ENCODE assay signal across 17 cellular contexts in genomic region chr13:65605386-65605785, GRCh38.
DNase-seq lines count a peak whose midpoint lies in the region; ATAC-seq and TF ChIP-seq lines count a peak whose summit lies in the region.
"Had no signal": no experiment of that assay in that cellular context is flagged by ENCODE, and none has a peak within 500 bp of the region (broad histone marks: within the 10 kb centered on the region; RNA-seq: fewer than 3 reads in every experiment).

No MANE protein-coding gene starts in this region.

- no peaks in the 10 kb centered on the region for H3K27me3 Mint-ChIP-seq in osteocyte (ENCODE audit: unreplicated experiment)

- no peak overlapping the region for H3K23ac ChIP-seq in IMR-90 (ENCODE audit: low read depth, low read length)

- no peak overlapping the region for H3K4ac ChIP-seq in IMR-90 (ENCODE audit: low read depth, low read length)

- H4K20me1 ChIP-seq in IMR-90 (ENCODE audit: insufficient read depth, low read length) = no peaks in the 10 kb centered on the region

- dilution Hi-C loops in IMR-90 (cut with HindIII; ENCODE audit: low sequenced_read_pairs, unreplicated experiment) = no loop called here

- H3K56ac ChIP-seq in IMR-90 (ENCODE audit: extremely low read depth, insufficient read depth, low read length) = no peak overlapping the region

- H3K4me1 Mint-ChIP-seq in osteocyte (ENCODE audit: unreplicated experiment) = peaks cover 5% of the 10 kb centered on the region

- no peak overlapping the region for H4K5ac ChIP-seq in IMR-90 (ENCODE audit: low read depth, low read length)

- H3K4me3 Mint-ChIP-seq in osteocyte (ENCODE audit: unreplicated experiment) = no peak overlapping the region

- no peak overlapping the region for H3K18ac ChIP-seq in IMR-90 (ENCODE audit: low read depth, low read length)

- H3K9ac ChIP-seq in IMR-90 (ENCODE audit: low read depth, low read length) (no peak overlapping the region), adipocyte (ENCODE audit: low read length) (no peak overlapping the region), colonic mucosa (ENCODE audit: low read depth in 2 of 2, low read length in 2 of 2) (no peak overlapping the region)

- H2BK5ac ChIP-seq in IMR-90 (ENCODE audit: low read depth, low read length, poor library complexity, severe bottlenecking) = no peak overlapping the region

- H3K27me3 ChIP-seq in IMR-90 (ENCODE audit: control insufficient read depth, insufficient read depth, low read length) (no peaks in the 10 kb centered on the region), adipocyte (replicated peaks; ENCODE audit: control insufficient read depth, insufficient read depth, low read length) (no peaks in the 10 kb centered on the region), colonic mucosa (no peaks in the 10 kb centered on the region)
- H3K27me3 ChIP-seq: SJCRH30 had no signal

- in situ Hi-C loops in IMR-90 (cut with MboI; ENCODE audit: low sequenced_read_pairs) = no loop called here

- no peak overlapping the region for H3K14ac ChIP-seq in IMR-90 (replicated peaks; ENCODE audit: low read depth, low read length)

- H3K36me3 ChIP-seq in IMR-90 (ENCODE audit: control insufficient read depth, insufficient read depth, low read length) = no peaks in the 10 kb centered on the region
- no peaks in the 10 kb centered on the region for H3K36me3 ChIP-seq in adipocyte (ENCODE audit: control insufficient read depth, insufficient read depth, low read length, severe bottlenecking)
- no peaks in the 10 kb centered on the region for H3K36me3 ChIP-seq in colonic mucosa
- H3K36me3 ChIP-seq: SJCRH30 had no signal

- no peak overlapping the region for H2BK15ac ChIP-seq in IMR-90 (ENCODE audit: low read depth, low read length)

- H2BK120ac ChIP-seq in IMR-90 (ENCODE audit: low read depth, low read length) = no peak overlapping the region

- H3K79me1 ChIP-seq in IMR-90 (ENCODE audit: low read depth in 1 of 2, low read length in 2 of 2) = no peaks in the 10 kb centered on the region

- ATAC-seq in IMR-90 (ENCODE audit: low read depth) = no peak
- ATAC-seq: HepG2 had no signal

- TF ChIP-seq POLR2A in IMR-90 (IDR thresholded peaks at IDR 0.05; ENCODE audit: low read depth, low read length) = no peak

- H3K4me3 ChIP-seq in IMR-90 (ENCODE audit: insufficient read depth, low read depth, low read length) (no peak overlapping the region), adipocyte (ENCODE audit: low read length) (peak overlapping the region; percentile 16), fibroblast of pulmonary artery (replicated peaks; ENCODE audit: low read depth, low read length) (no peak overlapping the region), colonic mucosa (no peak overlapping the region)
- H3K4me3 ChIP-seq: PC-9, SJCRH30 had no signal

- no peaks in the 10 kb centered on the region for H3K9me3 Mint-ChIP-seq in osteocyte (ENCODE audit: unreplicated experiment)

- H3K4me1 ChIP-seq in IMR-90 (ENCODE audit: control insufficient read depth, insufficient read depth, low read length) (no peaks in the 10 kb centered on the region), adipocyte (ENCODE audit: control insufficient read depth, insufficient read depth, low read length) (peaks cover 24% of the 10 kb centered on the region), colonic mucosa (no peaks in the 10 kb centered on the region)
- H3K4me1 ChIP-seq: SJCRH30 had no signal

- H3K27ac ChIP-seq in IMR-90 (ENCODE audit: insufficient read depth, low read length) = no peak overlapping the region
- no peak overlapping the region for H3K27ac ChIP-seq in colonic mucosa
- H3K27ac ChIP-seq: C4-2B, PC-9, SJCRH30 had no signal

- TF ChIP-seq CTCF in IMR-90 (conservative IDR thresholded peaks at IDR 0.05; ENCODE audit: low read depth, low read length) (no peak), fibroblast of pulmonary artery (IDR thresholded peaks at IDR 0.05; ENCODE audit: low read length, missing control alignments) (no peak), osteocyte (IDR thresholded peaks at IDR 0.05) (no peak), colonic mucosa (IDR thresholded peaks at IDR 0.05) (no peak)

- H3K27ac Mint-ChIP-seq in osteocyte (ENCODE audit: unreplicated experiment) = peak overlapping the region; percentile 20

- H3K9me3 ChIP-seq in IMR-90 (ENCODE audit: control insufficient read depth, insufficient read depth, low read length) = no peaks in the 10 kb centered on the region
- no peaks in the 10 kb centered on the region for H3K9me3 ChIP-seq in adipocyte (ENCODE audit: control insufficient read depth, low read length)
- no peaks in the 10 kb centered on the region for H3K9me3 ChIP-seq in colonic mucosa
- H3K9me3 ChIP-seq: SJCRH30 had no signal

- H3K9me1 ChIP-seq in IMR-90 (ENCODE audit: insufficient read depth, low read length) = no peaks in the 10 kb centered on the region

- no peak overlapping the region for H2AK9ac ChIP-seq in IMR-90 (replicated peaks; ENCODE audit: low read depth, low read length, poor library complexity)

- POLR2A ChIA-PET in IMR-90 (lab: Charles Lee; ENCODE audit: unreplicated experiment) = no interaction called here

- H2BK20ac ChIP-seq in IMR-90 (ENCODE audit: low read depth, low read length) = no peak overlapping the region

- TF ChIP-seq RAD21 in IMR-90 (IDR thresholded peaks at IDR 0.05; ENCODE audit: low read length) = no peak

- H4K91ac ChIP-seq in IMR-90 (ENCODE audit: insufficient read depth, low read depth, low read length) = no peak overlapping the region

- H4K8ac ChIP-seq in IMR-90 (ENCODE audit: low read depth in 2 of 2, low read length in 2 of 2) = no peak overlapping the region

- H3K36me3 Mint-ChIP-seq in osteocyte (ENCODE audit: unreplicated experiment) = peaks cover 2% of the 10 kb centered on the region

- no peak overlapping the region for H3K4me2 ChIP-seq in IMR-90 (ENCODE audit: low read depth, low read length)
- H3K4me2 ChIP-seq: PC-9 had no signal

- BruUV-seq in IMR-90 (replicated peaks; lab: Mats Ljungman, UMichigan) = no TSS peak

- no peak overlapping the region for H2AK5ac ChIP-seq in IMR-90 (ENCODE audit: low read depth, low read length)

- DNase-seq in IMR-90 (peak; percentile 3), adipocyte (ENCODE audit: low read depth) (peak; percentile 75), fibroblast of pulmonary artery (ENCODE audit: low read depth) (peak; percentile 21), osteocyte (ENCODE audit: extremely low spot score, unreplicated experiment) (no peak), AG08395 (ENCODE audit: low spot score) (no peak), NCI-H1694 treated with DMSO at 0.1 percent for 48 hours (lab: John Stamatoyannopoulos, UW) (no peak), colonic mucosa (no peak)
- DNase-seq: DMS 273 treated with DMSO at 0.1 percent for 48 hours, MV-4-11, NCI-H1417 treated with DMSO at 0.1 percent for 48 hours, NCI-H2029, NCI-H2171, NCI-H446, PC-9, SJCRH30 had no signal

- CTCF ChIA-PET in IMR-90 (lab: Yijun Ruan, JAX) = no interaction called here

- intact Hi-C loops in IMR-90 (cut with micrococcal nuclease) (no loop called here), colonic mucosa (cut with DNase I) (no loop called here)

- no peak overlapping the region for H2AFZ ChIP-seq in IMR-90 (replicated peaks; ENCODE audit: low read length, poor library complexity)
- H2AFZ ChIP-seq: PC-9 had no signal

TF ChIP-seq in IMR-90, 13 proteins besides CTCF, POLR2A, EP300 and RAD21:
- TF ChIP-seq, protein P1, sequence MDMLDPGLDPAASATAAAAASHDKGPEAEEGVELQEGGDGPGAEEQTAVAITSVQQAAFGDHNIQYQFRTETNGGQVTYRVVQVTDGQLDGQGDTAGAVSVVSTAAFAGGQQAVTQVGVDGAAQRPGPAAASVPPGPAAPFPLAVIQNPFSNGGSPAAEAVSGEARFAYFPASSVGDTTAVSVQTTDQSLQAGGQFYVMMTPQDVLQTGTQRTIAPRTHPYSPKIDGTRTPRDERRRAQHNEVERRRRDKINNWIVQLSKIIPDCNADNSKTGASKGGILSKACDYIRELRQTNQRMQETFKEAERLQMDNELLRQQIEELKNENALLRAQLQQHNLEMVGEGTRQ (IDR thresholded peaks at IDR 0.05; ENCODE audit: low read depth, low read length) = no peak
- TF ChIP-seq SMC3 (IDR thresholded peaks at IDR 0.05; ENCODE audit: low read depth, low read length) (no peak), FOS (IDR thresholded peaks at IDR 0.05; ENCODE audit: low read depth, low read length) (no peak), CEBPB (IDR thresholded peaks at IDR 0.05; ENCODE audit: low read depth, low read length) (no peak)

Comparison
In these comparisons a context has a peak if more than half of its experiments do, and no peak if none do; other contexts are left out.
1. DNase-seq: peak in IMR-90 (single experiment), adipocyte (single experiment) and fibroblast of pulmonary artery (single experiment); none in osteocyte (single experiment), AG08395 (single experiment), NCI-H1694 treated with DMSO at 0.1 percent for 48 hours (single experiment) and colonic mucosa (single experiment).